Comparison of ENCODE assay signal across 15 cellular contexts in genomic region chr19:38114651-38115050, GRCh38.
"Had no signal": no experiment of that assay in that cellular context is flagged by ENCODE, and none has a peak within 500 bp of the region (broad histone marks: within the 10 kb centered on the region; RNA-seq: fewer than 3 reads in every experiment).

No MANE protein-coding gene starts in this region.

- H3K4me3 ChIP-seq: dorsolateral prefrontal cortex, prostate gland, right atrium auricular region, testis, upper lobe of left lung had no signal

- H3K27ac Mint-ChIP-seq: activated CD4-positive, alpha-beta T cell treated with anti-CD3 and anti-CD28 coated beads, Interleukin-2, amount 10 ng/mL, durations not matched to agents 7 days and 5 days; stimulated activated naive CD8-positive, alpha-beta T cell treated with anti-CD3 and anti-CD28 coated beads, Interleukin-15, Interleukin-2, amounts not matched to agents 100 ng/mL and 50 ng/mL, for 24 hours had no signal

- H3K4me3 Mint-ChIP-seq: activated CD4-positive, alpha-beta T cell treated with anti-CD3 and anti-CD28 coated beads, Interleukin-2, amount 10 ng/mL, durations not matched to agents 7 days and 5 days; stimulated activated naive CD8-positive, alpha-beta T cell treated with anti-CD3 and anti-CD28 coated beads, Interleukin-15, Interleukin-2, amounts not matched to agents 100 ng/mL and 50 ng/mL, for 24 hours had no signal

- H3K27ac ChIP-seq: brain microvascular endothelial cell, dorsolateral prefrontal cortex, prostate gland, right atrium auricular region, testis, upper lobe of left lung had no signal

- H3K4me1 ChIP-seq: prostate gland, right atrium auricular region, testis, upper lobe of left lung had no signal

- H3K27me3 ChIP-seq: brain microvascular endothelial cell, dorsolateral prefrontal cortex, right atrium auricular region, testis, upper lobe of left lung had no signal

- DNase-seq: activated CD4-positive, alpha-beta T cell treated with anti-CD3 and anti-CD28 coated beads, Interleukin-2, amount 10 ng/mL, durations not matched to agents 7 days and 5 days; aorta; brain microvascular endothelial cell; central memory CD4-positive, alpha-beta T cell; dorsolateral prefrontal cortex; stimulated activated CD4-positive, alpha-beta T cell treated with anti-CD3 and anti-CD28 coated beads, Interleukin-12 subunit alpha, Interleukin-12 subunit beta, amount 100 ng/mL, for 4 hours; stimulated activated CD4-positive, alpha-beta T cell treated with anti-CD3 and anti-CD28 coated beads, Interleukin-1b, Interleukin-23, amount 100 ng/mL, for 48 hours; stimulated activated CD8-positive, alpha-beta memory T cell treated with anti-CD3 and anti-CD28 coated beads, Interleukin-4, amount 100 ng/mL, for 48 hours; T1000; testis had no signal

- H3K27me3 Mint-ChIP-seq: activated CD4-positive, alpha-beta T cell treated with anti-CD3 and anti-CD28 coated beads, Interleukin-2, amount 10 ng/mL, durations not matched to agents 7 days and 5 days; stimulated activated naive CD8-positive, alpha-beta T cell treated with anti-CD3 and anti-CD28 coated beads, Interleukin-15, Interleukin-2, amounts not matched to agents 100 ng/mL and 50 ng/mL, for 24 hours had no signal

- FAIRE-seq: colon had no signal

- H3K9me3 ChIP-seq: prostate gland, right atrium auricular region, testis, upper lobe of left lung had no signal
